Comparison of ENCODE assay signal across 8 cellular contexts in the genomic region with DNA sequence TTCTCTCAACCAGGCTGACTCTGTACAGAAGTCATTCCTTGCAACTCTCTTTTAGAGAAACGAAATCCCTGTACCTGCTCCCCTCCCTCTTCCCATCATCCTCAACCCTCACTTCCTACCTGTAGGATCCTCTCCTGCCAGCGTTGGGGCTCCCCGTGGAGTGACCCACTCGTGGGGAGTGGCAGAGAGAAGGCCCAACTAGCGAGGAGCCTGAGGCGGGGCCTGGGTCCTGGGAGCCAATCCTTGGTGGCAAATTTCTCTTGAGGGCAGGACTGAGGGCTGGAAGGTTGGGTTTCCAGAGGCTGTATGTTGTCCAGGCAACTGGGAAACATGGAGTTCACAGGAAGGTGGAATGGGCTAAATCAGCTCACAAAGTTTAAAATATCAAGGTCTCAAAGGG. TPM values are rescaled to one million over a fixed set of nuclear protein-coding genes. Genes with fewer than 3 reads are reported as not detected.
DNase-seq lines count a peak whose midpoint lies in the region; ATAC-seq and TF ChIP-seq lines count a peak whose summit lies in the region.

No MANE protein-coding gene starts in this region.

- POLR2A ChIA-PET in IMR-90 (lab: Charles Lee; ENCODE audit: unreplicated experiment): no interaction called here

- no peak overlapping the region for H2BK20ac ChIP-seq in IMR-90 (ENCODE audit: low read depth, low read length)

- peak overlapping the region; percentile 53 for H2AFZ ChIP-seq in IMR-90 (replicated peaks; ENCODE audit: low read length, poor library complexity)

- H3K4me1 ChIP-seq in IMR-90 (ENCODE audit: control insufficient read depth, insufficient read depth, low read length) (no peaks in the 10 kb centered on the region), adrenal gland (replicated peaks in 1 of 2) (no peaks in the 10 kb centered on the region)

- H2BK5ac ChIP-seq in IMR-90 (ENCODE audit: low read depth, low read length, poor library complexity, severe bottlenecking): no peak overlapping the region

- H3K4ac ChIP-seq in IMR-90 (ENCODE audit: low read depth, low read length): no peak overlapping the region

- H4K8ac ChIP-seq in IMR-90 (ENCODE audit: low read depth in 2 of 2, low read length in 2 of 2): no peak overlapping the region

- H4K20me1 ChIP-seq in IMR-90 (ENCODE audit: insufficient read depth, low read length): no peaks in the 10 kb centered on the region

- in situ Hi-C loops in IMR-90 (cut with MboI; ENCODE audit: low sequenced_read_pairs): loop anchor here (5.0 kb wide), 1 partner anchor 93 kb away; the partner anchor contains the start of gene DPAGT1

- H3K27ac Mint-ChIP-seq in glutamatergic neuron (ENCODE audit: unreplicated experiment): no peak overlapping the region

- peak; percentile 92 for DNase-seq in AG08395 (ENCODE audit: low spot score)
- peak; percentile 58 for DNase-seq in IMR-90
- peak; percentile 51 to 89 (median 67) for DNase-seq in adrenal gland
- DNase-seq in iPS DF 19.7 (ENCODE audit: low read depth, low spot score): peak; percentile 78
- no peak for DNase-seq in HPDE6-E6E7 (ENCODE audit: extremely low spot score)
- no peak for DNase-seq in activated naive CD4-positive, alpha-beta T cell treated with Interleukin-2 at 50 U/mL for 16 hours
- DNase-seq in glutamatergic neuron: no peak

- WGBS in IMR-90 (ENCODE audit: extremely low coverage in 2 of 2, insufficient read length in 1 of 2), 2 experiments: no CpG with 5 or more reads among the region's 6 CpGs
- 20 to 31% (median 29%) methylated on average over 6 of the region's 6 CpGs for WGBS in adrenal gland, 4 donors

- H3K56ac ChIP-seq in IMR-90 (ENCODE audit: extremely low read depth, insufficient read depth, low read length): no peak overlapping the region

- no peak overlapping the region for H2AK9ac ChIP-seq in IMR-90 (replicated peaks; ENCODE audit: low read depth, low read length, poor library complexity)

- H3K27me3 ChIP-seq in IMR-90 (ENCODE audit: control insufficient read depth, insufficient read depth, low read length): peaks cover 6% of the 10 kb centered on the region
- H3K27me3 ChIP-seq in adrenal gland: no peaks in the 10 kb centered on the region

- no peak overlapping the region for H2AK5ac ChIP-seq in IMR-90 (ENCODE audit: low read depth, low read length)

- H3K36me3 Mint-ChIP-seq in glutamatergic neuron (ENCODE audit: unreplicated experiment): no peaks in the 10 kb centered on the region

- intact Hi-C loops in IMR-90 (cut with micrococcal nuclease): loop anchor here (1.0 to 2.0 kb wide), 3 partner anchors 27 to 138 kb away; partner anchors contain the start of genes HYOU1 and NLRX1
- intact Hi-C loops in adrenal gland (cut with DNase I): loop anchor here in 1 of 2 donors (10.0 kb wide), 1 partner anchor 51 kb away; the partner anchor contains the start of gene ABCG4

- no peak overlapping the region for H4K5ac ChIP-seq in IMR-90 (ENCODE audit: low read depth, low read length)

- H3K9me3 Mint-ChIP-seq in glutamatergic neuron (ENCODE audit: unreplicated experiment): peaks cover 3% of the 10 kb centered on the region

- dilution Hi-C loops in IMR-90 (cut with HindIII; ENCODE audit: low sequenced_read_pairs, unreplicated experiment): no loop called here

- H3K14ac ChIP-seq in IMR-90 (replicated peaks; ENCODE audit: low read depth, low read length): no peak overlapping the region

- no peak for TF ChIP-seq RAD21 in IMR-90 (IDR thresholded peaks at IDR 0.05; ENCODE audit: low read length)

- no peak for TF ChIP-seq POLR2A in IMR-90 (IDR thresholded peaks at IDR 0.05; ENCODE audit: low read depth, low read length)
- TF ChIP-seq POLR2A in adrenal gland (IDR thresholded peaks at IDR 0.05): no peak

- BruUV-seq in IMR-90 (replicated peaks; lab: Mats Ljungman, UMichigan): no TSS peak

- H3K23ac ChIP-seq in IMR-90 (ENCODE audit: low read depth, low read length): no peak overlapping the region

- no peak overlapping the region for H3K4me3 ChIP-seq in IMR-90 (ENCODE audit: insufficient read depth, low read depth, low read length)
- no peak overlapping the region for H3K4me3 ChIP-seq in adrenal gland

- no peak overlapping the region for H3K27ac ChIP-seq in IMR-90 (ENCODE audit: insufficient read depth, low read length)
- H3K27ac ChIP-seq in adrenal gland: no peak overlapping the region

- H3K79me1 ChIP-seq in IMR-90 (ENCODE audit: low read depth in 1 of 2, low read length in 2 of 2): no peaks in the 10 kb centered on the region

- H3K9ac ChIP-seq in IMR-90 (ENCODE audit: low read depth, low read length): no peak overlapping the region

- H3K4me3 Mint-ChIP-seq in glutamatergic neuron (ENCODE audit: unreplicated experiment): no peak overlapping the region

- CTCF ChIA-PET in IMR-90 (lab: Yijun Ruan, JAX): interaction anchor here (1.1 to 1.6 kb wide), 4 partner anchors 10 to 142 kb away, joined by 3 to 8 read pairs (median 4); partner anchors contain the start of gene CBL

- H3K9me3 ChIP-seq in IMR-90 (ENCODE audit: control insufficient read depth, insufficient read depth, low read length): no peaks in the 10 kb centered on the region
- no peaks in the 10 kb centered on the region for H3K9me3 ChIP-seq in adrenal gland (replicated peaks in 1 of 3)

- no peaks in the 10 kb centered on the region; the same call in 1 of the 2 replicates for H3K9me1 ChIP-seq in IMR-90 (ENCODE audit: insufficient read depth, low read length)

- no peak overlapping the region for H2BK120ac ChIP-seq in IMR-90 (ENCODE audit: low read depth, low read length)

- H3K4me1 Mint-ChIP-seq in glutamatergic neuron (ENCODE audit: low read depth, unreplicated experiment): no peaks in the 10 kb centered on the region

- TF ChIP-seq CTCF in IMR-90 (conservative IDR thresholded peaks at IDR 0.05; ENCODE audit: low read depth, low read length) (no peak), adrenal gland (IDR thresholded peaks at IDR 0.05) (no peak), glutamatergic neuron (IDR thresholded peaks at IDR 0.05; ENCODE audit: partially characterized antibody, unreplicated experiment) (no peak)

- H4K91ac ChIP-seq in IMR-90 (ENCODE audit: insufficient read depth, low read depth, low read length): no peak overlapping the region

- no peaks in the 10 kb centered on the region for H3K36me3 ChIP-seq in IMR-90 (ENCODE audit: control insufficient read depth, insufficient read depth, low read length)
- H3K36me3 ChIP-seq in adrenal gland (replicated peaks in 1 of 2): no peaks in the 10 kb centered on the region

- no peaks in the 10 kb centered on the region for H3K27me3 Mint-ChIP-seq in glutamatergic neuron (ENCODE audit: unreplicated experiment)

- H3K4me2 ChIP-seq in IMR-90 (ENCODE audit: low read depth, low read length): peak overlapping the region; percentile 32

- ATAC-seq in IMR-90 (ENCODE audit: low read depth) (peak; percentile 96), GM19397 (IDR thresholded peaks at IDR 0.05; ENCODE audit: unreplicated experiment) (no peak)

- H2BK15ac ChIP-seq in IMR-90 (ENCODE audit: low read depth, low read length): no peak overlapping the region

- H3K18ac ChIP-seq in IMR-90 (ENCODE audit: low read depth, low read length): no peak overlapping the region

TF ChIP-seq in IMR-90, 13 proteins besides CTCF, POLR2A, EP300 and RAD21:
- TF ChIP-seq MAZ (IDR thresholded peaks at IDR 0.05; ENCODE audit: borderline replicate concordance, low read depth, low read length) (no peak; the same call in 1 of the 2 replicates), FOS (IDR thresholded peaks at IDR 0.05; ENCODE audit: low read depth, low read length) (no peak), BHLHE40 (IDR thresholded peaks at IDR 0.05; ENCODE audit: low read depth, low read length) (no peak), MAFK (IDR thresholded peaks at IDR 0.05; ENCODE audit: low read depth, low read length) (no peak), CEBPB (IDR thresholded peaks at IDR 0.05; ENCODE audit: low read depth, low read length) (no peak), RCOR1 (IDR thresholded peaks at IDR 0.05; ENCODE audit: insufficient replicate concordance, low read length) (no peak), SMC3 (IDR thresholded peaks at IDR 0.05; ENCODE audit: low read depth, low read length) (no peak)

RNA-seq across cellular contexts. Expression of gene NHERF4, which starts 10.4 kb away (rescaled TPM):
- total RNA-seq in IMR-90 (2012; rRNA removed) (not detected in 2 replicates), adrenal gland (under 1 TPM in 1 of 8 donors, not detected in 7; 0.14 TPM), glutamatergic neuron (ENCODE audit: unreplicated experiment) (not detected)
- polyA plus RNA-seq in IMR-90 (2012; rRNA removed) (not detected in 2 replicates), adrenal gland (under 1 TPM in 2 of 3 donors, not detected in 1; 0.17 to 0.24 TPM)
- not detected in 2 replicates for polyA plus RNA-seq in IMR-90 (2012; cell fraction: cytosol; rRNA removed)
- polyA plus RNA-seq in IMR-90 (2012; cell fraction: nucleus; rRNA removed; ENCODE audit: low replicate concordance): not detected in 2 replicates

RNA-seq across cellular contexts. Expression of gene CBL, which starts 10.5 kb away (rescaled TPM):
- total RNA-seq in IMR-90 (2012; rRNA removed) (6.1 and 7.2 TPM in 2 replicates), adrenal gland (10 to 100 TPM in 7 of 8 donors, 1 to 10 TPM in 1; 10.0 to 21.9 (median 14.0) TPM), glutamatergic neuron (ENCODE audit: unreplicated experiment) (40.5 TPM)
- polyA plus RNA-seq in IMR-90 (2012; rRNA removed) (11.8 TPM in 2 replicates), adrenal gland (10 to 100 TPM in 1 of 3 donors, 1 to 10 TPM in 2; 4.9 to 13.4 (median 6.2) TPM)
- 4.6 and 5.6 TPM in 2 replicates for polyA plus RNA-seq in IMR-90 (2012; cell fraction: cytosol; rRNA removed)
- 8.8 and 20.4 TPM in 2 replicates for polyA plus RNA-seq in IMR-90 (2012; cell fraction: nucleus; rRNA removed; ENCODE audit: low replicate concordance)

RNA-seq across cellular contexts. Expression of gene NLRX1, which starts 27.2 kb away (rescaled TPM):
- total RNA-seq in IMR-90 (2012; rRNA removed): 3.0 and 3.3 TPM in 2 replicates
- polyA plus RNA-seq in IMR-90 (2012; rRNA removed): 4.9 and 5.5 TPM in 2 replicates
- 4.6 and 7.1 TPM in 2 replicates for polyA plus RNA-seq in IMR-90 (2012; cell fraction: cytosol; rRNA removed)
- 4.6 and 11.7 TPM in 2 replicates for polyA plus RNA-seq in IMR-90 (2012; cell fraction: nucleus; rRNA removed; ENCODE audit: low replicate concordance)
- 10 to 100 TPM; 17.4 to 32.7 (median 30.0) TPM for total RNA-seq in adrenal gland
- polyA plus RNA-seq in adrenal gland: 10 to 100 TPM in 1 of 3 donors, 1 to 10 TPM in 2; 5.5 to 10.1 (median 7.4) TPM
- 1.7 TPM for total RNA-seq in glutamatergic neuron (ENCODE audit: unreplicated experiment)

RNA-seq across cellular contexts. Expression of gene ABCG4, which starts 46.8 kb away (rescaled TPM):
- total RNA-seq in IMR-90 (2012; rRNA removed) (under 0.01 TPM in 2 replicates), adrenal gland (under 1 TPM in 7 of 8 donors, not detected in 1; 0.08 to 0.60 (median 0.29) TPM), glutamatergic neuron (ENCODE audit: unreplicated experiment) (2.4 TPM)
- polyA plus RNA-seq in IMR-90 (2012; rRNA removed) (0.20 and 0.26 TPM in 2 replicates), adrenal gland (1 to 10 TPM in 1 of 3 donors, under 1 TPM in 2; 0.20 to 1.1 (median 0.48) TPM)
- 0.12 and 0.19 TPM in 2 replicates for polyA plus RNA-seq in IMR-90 (2012; cell fraction: cytosol; rRNA removed)
- 0.73 and 0.85 TPM in 2 replicates for polyA plus RNA-seq in IMR-90 (2012; cell fraction: nucleus; rRNA removed; ENCODE audit: low replicate concordance)

Comparison
In these comparisons a context has a peak if more than half of its experiments do, and no peak if none do; other contexts are left out.
1. DNase-seq: peak in AG08395 (single experiment), IMR-90 (single experiment), adrenal gland (7 of 7) and iPS DF 19.7 (single experiment); none in HPDE6-E6E7 (single experiment), activated naive CD4-positive, alpha-beta T cell treated with Interleukin-2 at 50 U/mL for 16 hours (single experiment) and glutamatergic neuron (single experiment).